In the genomic region with DNA sequence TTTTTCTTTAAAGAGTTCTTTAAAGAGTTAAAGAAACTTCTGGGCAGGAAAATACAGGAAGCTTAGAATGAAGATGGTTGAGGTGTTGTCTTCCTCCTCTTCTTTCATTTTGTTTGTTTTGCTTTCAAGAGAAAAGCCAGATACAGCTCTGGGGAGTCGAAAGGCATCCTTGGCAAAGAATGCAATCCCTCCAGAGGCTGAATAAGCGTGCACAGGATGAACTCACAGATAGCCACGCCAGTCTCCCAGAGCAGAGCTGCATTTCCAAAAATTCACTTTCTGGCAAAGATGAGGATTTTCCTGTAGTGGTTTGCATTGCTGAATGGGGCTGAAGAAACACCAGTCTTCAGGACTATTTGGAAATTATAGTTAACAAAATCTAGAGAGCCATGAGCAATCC, we compare ENCODE assay signal across 27 cellular contexts.
A peak's percentile ranks its signal among the peaks of the same experiment; 100 is the strongest.
DNase-seq lines count a peak whose midpoint lies in the region; ATAC-seq and TF ChIP-seq lines count a peak whose summit lies in the region.
"Had no signal": no experiment of that assay in that cellular context is flagged by ENCODE, and none has a peak within 500 bp of the region (broad histone marks: within the 10 kb centered on the region; RNA-seq: fewer than 3 reads in every experiment).

No MANE protein-coding gene starts in this region.

- H3K18ac ChIP-seq in mesenchymal stem cell (ENCODE audit: low read depth in 1 of 2, low read length in 2 of 2), result no peak overlapping the region

- 13% methylated on average over 3 of the region's 3 CpGs for WGBS in mesenchymal stem cell

- H3K4me3 ChIP-seq in mesenchymal stem cell (ENCODE audit: insufficient read depth in 1 of 2, low read depth in 1 of 2, low read length in 2 of 2) (no peak overlapping the region), vagina (no peak overlapping the region)
- H3K4me3 ChIP-seq: A549, body of pancreas, heart left ventricle, pancreas, spleen, thoracic aorta had no signal

- intact Hi-C loops in left ventricle myocardium superior (cut with micrococcal nuclease), result no loop called here
- intact Hi-C loops in cardiac septum (cut with DNase I), result no loop called here
- intact Hi-C loops in vagina (cut with DNase I), result no loop called here

- no peak overlapping the region for H2BK12ac ChIP-seq in mesenchymal stem cell (ENCODE audit: low read length in 2 of 2)

- ATAC-seq in left ventricle myocardium superior (peak; percentile 28), GM18868 (IDR thresholded peaks at IDR 0.05; ENCODE audit: unreplicated experiment) (no peak)
- ATAC-seq: A549; body of pancreas; CD8-positive, alpha-beta T cell; pancreas had no signal

- no peak overlapping the region for H2AK5ac ChIP-seq in mesenchymal stem cell (ENCODE audit: low read length, severe bottlenecking)

- no peak overlapping the region for H4K91ac ChIP-seq in mesenchymal stem cell (ENCODE audit: low read length)

- H3K23ac ChIP-seq in mesenchymal stem cell (ENCODE audit: low read length in 2 of 2), result no peak overlapping the region

- H4K8ac ChIP-seq in mesenchymal stem cell (ENCODE audit: low read length), result no peak overlapping the region

- no peak overlapping the region for H3K9ac ChIP-seq in mesenchymal stem cell (ENCODE audit: low read length)

- H2BK5ac ChIP-seq in mesenchymal stem cell (ENCODE audit: low read depth, low read length, poor library complexity, severe bottlenecking), result no peak overlapping the region

- H2AFZ ChIP-seq in mesenchymal stem cell (ENCODE audit: low read depth, low read length), result no peak overlapping the region

- no peaks in the 10 kb centered on the region for H3K36me3 ChIP-seq in mesenchymal stem cell (ENCODE audit: control insufficient read depth in 1 of 2, insufficient read depth in 2 of 2, low read depth in 1 of 2, low read length in 2 of 2)
- H3K36me3 ChIP-seq in vagina, result no peaks in the 10 kb centered on the region
- H3K36me3 ChIP-seq: heart left ventricle, pancreas, spleen, thoracic aorta had no signal

- H3K27me3 ChIP-seq in mesenchymal stem cell (ENCODE audit: control insufficient read depth in 1 of 2, insufficient read depth in 1 of 2, low read length in 2 of 2) (no peaks in the 10 kb centered on the region), vagina (no peaks in the 10 kb centered on the region)
- H3K27me3 ChIP-seq: body of pancreas, heart left ventricle, pancreas, spleen had no signal

- no peak for TF ChIP-seq CTCF in vagina (IDR thresholded peaks at IDR 0.05)

- no peak overlapping the region for H2BK15ac ChIP-seq in mesenchymal stem cell (ENCODE audit: low read depth, poor library complexity, severe bottlenecking)

- H2BK120ac ChIP-seq in mesenchymal stem cell (ENCODE audit: low read depth, low read length), result no peak overlapping the region

- no peak for TF ChIP-seq POLR2A in vagina (IDR thresholded peaks at IDR 0.05)

- H3K27ac ChIP-seq in mesenchymal stem cell (ENCODE audit: low read length, poor library complexity, severe bottlenecking) (no peak overlapping the region), vagina (no peak overlapping the region)
- H3K27ac ChIP-seq: A549, body of pancreas, epithelial cell of prostate, heart left ventricle, pancreas, spleen had no signal

- no peaks in the 10 kb centered on the region for H3K79me1 ChIP-seq in mesenchymal stem cell (replicated peaks; ENCODE audit: low read length, poor library complexity, severe bottlenecking)

- H3K4ac ChIP-seq in mesenchymal stem cell (ENCODE audit: low read depth in 1 of 2, low read length in 2 of 2), result no peak overlapping the region

- no peak for DNase-seq in left ventricle myocardium superior
- DNase-seq in cardiac septum (ENCODE audit: low spot score), result no peak
- DNase-seq in fibroblast of gingiva (ENCODE audit: low read depth), result peak; percentile 62
- peak; percentile 2 for DNase-seq in mesenchymal stem cell
- no peak for DNase-seq in NCI-H1436 treated with DMSO at 0.1 percent for 48 hours (lab: John Stamatoyannopoulos, UW)
- no peak for DNase-seq in vagina (ENCODE audit: extremely low spot score in 2 of 2)
- no peak for DNase-seq in cerebellum (ENCODE audit: low spot score)
- DNase-seq: activated CD4-positive, alpha-beta memory T cell treated with anti-CD3 and anti-CD28 coated beads, Interleukin-2, amount 10 ng/mL, durations not matched to agents 7 days and 5 days; activated CD4-positive, alpha-beta T cell treated with anti-CD3 and anti-CD28 coated beads for 1 hour; activated CD8-positive, alpha-beta memory T cell treated with anti-CD3 and anti-CD28 coated beads, Interleukin-2, amount 50 U/mL, for 4 hours; activated naive CD4-positive, alpha-beta T cell treated with Interleukin-2 at 50 U/mL for 16 hours; AML-193; CD8-positive, alpha-beta T cell; effector CD8-positive, alpha-beta T cell; heart left ventricle; kidney glomerular epithelial cell; NCI-H1092 treated with DMSO at 0.1 percent for 48 hours; NCI-H187; nephron progenitor cell; pancreas; spleen; stimulated activated CD4-positive, alpha-beta T cell treated with anti-CD3 and anti-CD28 coated beads, Interleukin-2, amount 100 ng/mL, for 24 hours had no signal

- H3K14ac ChIP-seq in mesenchymal stem cell (ENCODE audit: low read length in 2 of 2), result no peak overlapping the region

- no peak overlapping the region for H3K4me2 ChIP-seq in mesenchymal stem cell (ENCODE audit: low read length, poor library complexity, severe bottlenecking)
- H3K4me2 ChIP-seq: A549 had no signal

- H3K4me1 ChIP-seq in mesenchymal stem cell (ENCODE audit: control insufficient read depth, insufficient read depth, low read depth, low read length) (no peaks in the 10 kb centered on the region), vagina (no peaks in the 10 kb centered on the region)
- H3K4me1 ChIP-seq: A549, body of pancreas, pancreas, spleen had no signal

- H3K9me3 ChIP-seq in mesenchymal stem cell (ENCODE audit: control insufficient read depth, low read length) (no peaks in the 10 kb centered on the region), vagina (no peaks in the 10 kb centered on the region)
- H3K9me3 ChIP-seq: A549, body of pancreas, pancreas, thoracic aorta had no signal

Comparison
In these comparisons a context has a peak if more than half of its experiments do, and no peak if none do; other contexts are left out.
1. DNase-seq: peak in fibroblast of gingiva (single experiment) and mesenchymal stem cell (single experiment); none in left ventricle myocardium superior (single experiment), cardiac septum (single experiment), NCI-H1436 treated with DMSO at 0.1 percent for 48 hours (single experiment), vagina (0 of 2) and cerebellum (single experiment).